8 cellular contexts compared by ENCODE assay signal in genomic region chr7:37234928-37235327, GRCh38.
A peak's percentile ranks its signal among the peaks of the same experiment; 100 is the strongest.
DNase-seq lines count a peak whose midpoint lies in the region; ATAC-seq and TF ChIP-seq lines count a peak whose summit lies in the region.

No MANE protein-coding gene starts in this region.

- peak; percentile 36 for TF ChIP-seq CTCF in GM10248 (IDR thresholded peaks at IDR 0.05; ENCODE audit: control extremely low read depth, extremely low read depth, low read depth, missing control alignments)

- ATAC-seq in naive B cell (ENCODE audit: low read depth in 2 of 2) (peak in 1 of 2 donors; percentile 48), GM19397 (IDR thresholded peaks at IDR 0.05; ENCODE audit: unreplicated experiment) (no peak), HG03469 (IDR thresholded peaks at IDR 0.05; ENCODE audit: unreplicated experiment) (no peak)

- H3K27me3 Mint-ChIP-seq in naive B cell = no peaks in the 10 kb centered on the region

- no peaks in the 10 kb centered on the region for H3K9me3 Mint-ChIP-seq in naive B cell

- no peaks in the 10 kb centered on the region for H3K36me3 Mint-ChIP-seq in naive B cell

- no peak overlapping the region for H3K4me3 Mint-ChIP-seq in naive B cell

- H3K4me1 Mint-ChIP-seq in naive B cell = peaks cover 0 to 7% (median 0%) of the 10 kb centered on the region in 3 donors

- CTCF ChIA-PET in GM10248 (lab: Yijun Ruan, JAX) = interaction anchor here (0.9 to 6.6 kb wide), 14 partner anchors 11 to 600 kb away, joined by 3 to 35 read pairs (median 4); no protein-coding TSS in a partner anchor

- POLR2A ChIA-PET in GM10248 (lab: Yijun Ruan, JAX) = no interaction called here

- peak overlapping the region in 3 of 6 donors; percentile 2 to 58 (median 5) for H3K27ac Mint-ChIP-seq in naive B cell

- DNase-seq in GM10248 (ENCODE audit: extremely low spot score) (no peak), NCI-H1105 (lab: John Stamatoyannopoulos, UW) (peak; percentile 35), naive B cell (peak; percentile 20), DMS79 (lab: John Stamatoyannopoulos, UW) (no peak), EL (no peak)
- peak; percentile 11 for DNase-seq in central memory CD4-positive, alpha-beta T cell

Comparison
In these comparisons a context has a peak if more than half of its experiments do, and no peak if none do; other contexts are left out.
1. DNase-seq: peak in NCI-H1105 (single experiment), central memory CD4-positive, alpha-beta T cell (single experiment) and naive B cell (single experiment); none in GM10248 (single experiment), DMS79 (single experiment) and EL (single experiment).